1 cellular context compared by ENCODE assay signal in genomic region chr16:4591191-4591590, GRCh38.
TF ChIP-seq lines count a peak whose summit lies in the region.

No MANE protein-coding gene starts in this region.

TF ChIP-seq in H1, 55 proteins besides CTCF, POLR2A, EP300 and RAD21:
- TF ChIP-seq RBBP5 (IDR thresholded peaks at IDR 0.05; ENCODE audit: borderline replicate concordance, low read depth, low read length) (no peak), SP4 (IDR thresholded peaks at IDR 0.05; ENCODE audit: low read length) (no peak), RNF2 (IDR thresholded peaks at IDR 0.05; ENCODE audit: borderline replicate concordance, low read depth, low read length, missing control alignments, poor library complexity, severe bottlenecking) (no peak), USF2 (IDR thresholded peaks at IDR 0.05; ENCODE audit: low read length) (no peak), POLR2AphosphoS5 (IDR thresholded peaks at IDR 0.05; ENCODE audit: low read depth, low read length) (no peak), CBX8 (IDR thresholded peaks at IDR 0.05; ENCODE audit: borderline replicate concordance, low read depth, low read length) (no peak), CHD7 (IDR thresholded peaks at IDR 0.05; ENCODE audit: insufficient replicate concordance, low read length) (no peak), EGR1 (IDR thresholded peaks at IDR 0.05; ENCODE audit: borderline replicate concordance, low read depth, low read length) (no peak), HDAC2 (IDR thresholded peaks at IDR 0.05; ENCODE audit: borderline replicate concordance in 1 of 2, low read depth in 2 of 2, low read length in 2 of 2) (no peak), ZNF274 (IDR thresholded peaks at IDR 0.05; ENCODE audit: borderline replicate concordance, extremely low read depth, low read length) (no peak), TAF1 (IDR thresholded peaks at IDR 0.05; ENCODE audit: low read depth, low read length) (no peak), BRCA1 (IDR thresholded peaks at IDR 0.05; ENCODE audit: low read depth, low read length) (no peak), SIN3A (conservative IDR thresholded peaks at IDR 0.05 in 1 of 2, IDR thresholded peaks at IDR 0.05 in 1 of 2; ENCODE audit: low read depth in 1 of 2, low read length in 2 of 2) (no peak), CBX5 (IDR thresholded peaks at IDR 0.05; ENCODE audit: low read depth, low read length) (no peak), NRF1 (IDR thresholded peaks at IDR 0.05; ENCODE audit: low read depth, low read length) (no peak), MAFK (IDR thresholded peaks at IDR 0.05; ENCODE audit: low read depth, low read length) (no peak), KDM5A (IDR thresholded peaks at IDR 0.05; ENCODE audit: low read length) (no peak), HDAC6 (IDR thresholded peaks at IDR 0.05; ENCODE audit: low read depth, low read length) (no peak), CTBP2 (IDR thresholded peaks at IDR 0.05; ENCODE audit: borderline replicate concordance, insufficient read depth, insufficient read length, low read length) (no peak)
- TF ChIP-seq, protein P1, sequence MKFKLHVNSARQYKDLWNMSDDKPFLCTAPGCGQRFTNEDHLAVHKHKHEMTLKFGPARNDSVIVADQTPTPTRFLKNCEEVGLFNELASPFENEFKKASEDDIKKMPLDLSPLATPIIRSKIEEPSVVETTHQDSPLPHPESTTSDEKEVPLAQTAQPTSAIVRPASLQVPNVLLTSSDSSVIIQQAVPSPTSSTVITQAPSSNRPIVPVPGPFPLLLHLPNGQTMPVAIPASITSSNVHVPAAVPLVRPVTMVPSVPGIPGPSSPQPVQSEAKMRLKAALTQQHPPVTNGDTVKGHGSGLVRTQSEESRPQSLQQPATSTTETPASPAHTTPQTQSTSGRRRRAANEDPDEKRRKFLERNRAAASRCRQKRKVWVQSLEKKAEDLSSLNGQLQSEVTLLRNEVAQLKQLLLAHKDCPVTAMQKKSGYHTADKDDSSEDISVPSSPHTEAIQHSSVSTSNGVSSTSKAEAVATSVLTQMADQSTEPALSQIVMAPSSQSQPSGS (IDR thresholded peaks at IDR 0.05; ENCODE audit: low read length), result no peak
